In genomic region chr1:89581859-89582258, GRCh38 we compare ENCODE assay signal across 13 cellular contexts.
"Had no signal": no experiment of that assay in that cellular context is flagged by ENCODE, and none has a peak within 500 bp of the region (broad histone marks: within the 10 kb centered on the region; RNA-seq: fewer than 3 reads in every experiment).

No MANE protein-coding gene starts in this region.

- H3K27ac ChIP-seq: brain microvascular endothelial cell, lower lobe of right lung, neutrophil, tibial nerve had no signal

- H3K27ac Mint-ChIP-seq: dendritic cell treated with granulocyte-macrophage colony-stimulating factor and Interleukin-4, amounts not matched to agents 40 ng/mL and 50 ng/mL, for 4 days; naive B cell had no signal

- DNase-seq: activated gamma-delta T cell; amygdala; brain microvascular endothelial cell; cerebellar nuclear complex; erythroblast; hypothalamus; lower lobe of right lung; naive B cell; retina; stimulated activated CD4-positive, alpha-beta T cell treated with anti-CD3 and anti-CD28 coated beads, Interleukin-4, amount 100 ng/mL, for 4 hours had no signal

- H3K36me3 ChIP-seq: brain microvascular endothelial cell, neutrophil had no signal

- H3K27me3 ChIP-seq: brain microvascular endothelial cell, neutrophil, tibial nerve had no signal

- ATAC-seq: lower lobe of right lung had no signal

- H3K4me1 ChIP-seq: lower lobe of right lung had no signal

- H3K9me3 Mint-ChIP-seq: dendritic cell treated with granulocyte-macrophage colony-stimulating factor and Interleukin-4, amounts not matched to agents 40 ng/mL and 50 ng/mL, for 4 days; naive B cell had no signal

- H3K9me3 ChIP-seq: lower lobe of right lung, neutrophil, tibial nerve had no signal

- H3K27me3 Mint-ChIP-seq: dendritic cell treated with granulocyte-macrophage colony-stimulating factor and Interleukin-4, amounts not matched to agents 40 ng/mL and 50 ng/mL, for 4 days; naive B cell had no signal

- H3K4me3 ChIP-seq: lower lobe of right lung, tibial nerve had no signal

- H3K4me3 Mint-ChIP-seq: dendritic cell treated with granulocyte-macrophage colony-stimulating factor and Interleukin-4, amounts not matched to agents 40 ng/mL and 50 ng/mL, for 4 days; naive B cell had no signal
